Comparison of ENCODE assay signal across 8 cellular contexts in the genomic region with DNA sequence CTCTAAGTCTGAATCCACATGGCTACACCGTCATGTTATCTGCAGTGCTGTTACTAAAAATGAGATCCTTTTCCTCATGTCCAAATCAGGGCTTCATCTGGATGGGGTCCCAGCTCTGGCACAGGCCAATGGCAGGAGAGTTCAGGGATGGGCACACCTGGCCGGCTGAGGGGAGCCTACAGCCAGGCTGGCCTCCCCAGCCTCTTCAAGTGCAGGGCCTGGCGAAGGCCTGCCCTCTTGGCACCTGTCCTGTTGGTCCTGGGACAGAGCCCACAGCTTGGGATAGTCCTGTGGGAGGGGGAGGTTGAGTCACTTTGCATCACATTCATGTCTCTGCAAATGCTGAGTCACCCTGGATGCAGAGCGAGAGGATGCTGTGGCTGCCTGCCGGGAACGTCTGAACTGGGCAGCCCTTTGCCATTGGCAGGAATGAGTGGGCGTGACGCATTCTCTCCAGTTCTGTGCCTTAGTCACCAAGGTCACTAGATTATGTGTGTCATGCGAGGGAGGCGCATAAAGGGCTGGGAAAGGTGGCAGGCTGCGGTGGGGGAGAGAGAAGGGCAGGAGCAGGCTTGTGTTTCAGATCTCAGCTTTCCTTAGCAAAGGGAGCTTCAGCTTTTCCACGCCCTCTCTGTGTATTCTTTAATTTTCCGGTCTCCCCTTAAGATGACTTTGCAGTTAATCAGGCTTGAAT.
DNase-seq lines count a peak whose midpoint lies in the region; ATAC-seq and TF ChIP-seq lines count a peak whose summit lies in the region.

No MANE protein-coding gene starts in this region.

- H3K4me3 Mint-ChIP-seq in activated T-cell treated with anti-CD3 and anti-CD28 coated beads, Interleukin-2, amount 50 U/mL, for 72 hours = no peak overlapping the region

- no peak for TF ChIP-seq CTCF in AG09319 (IDR thresholded peaks at IDR 0.05; ENCODE audit: low read depth, low read length)

- no peaks in the 10 kb centered on the region for H3K4me1 Mint-ChIP-seq in activated T-cell treated with anti-CD3 and anti-CD28 coated beads, Interleukin-2, amount 50 U/mL, for 72 hours (ENCODE audit: low read depth)

- intact Hi-C loops in cardiac septum (cut with DNase I) = loop anchor here (5.0 to 10.0 kb wide), 4 partner anchors 44 to 446 kb away; partner anchors contain the start of gene CDYL
- intact Hi-C loops in posterior cingulate gyrus (cut with DNase I) = loop anchor here (10.0 kb wide), 1 partner anchor 576 kb away; no protein-coding TSS in a partner anchor

- H3K9me3 Mint-ChIP-seq in activated T-cell treated with anti-CD3 and anti-CD28 coated beads, Interleukin-2, amount 50 U/mL, for 72 hours = peaks cover 2 to 8% of the 10 kb centered on the region in 2 donors

- ATAC-seq in activated T-cell treated with anti-CD3 and anti-CD28 coated beads, Interleukin-2, amount 50 U/mL, for 72 hours (replicated peaks in 1 of 2) = peak; percentile 49 to 93
- no peak for ATAC-seq in GM21576 (IDR thresholded peaks at IDR 0.05; ENCODE audit: unreplicated experiment)
- ATAC-seq in GM18520 (IDR thresholded peaks at IDR 0.05; ENCODE audit: unreplicated experiment) = no peak

- peaks cover 22% of the 10 kb centered on the region for H3K27me3 Mint-ChIP-seq in activated T-cell treated with anti-CD3 and anti-CD28 coated beads, Interleukin-2, amount 50 U/mL, for 72 hours (ENCODE audit: low read depth)

- peaks cover 0 to 1% of the 10 kb centered on the region in 2 donors for H3K36me3 Mint-ChIP-seq in activated T-cell treated with anti-CD3 and anti-CD28 coated beads, Interleukin-2, amount 50 U/mL, for 72 hours (ENCODE audit: insufficient read depth in 2 of 2)

- no peak overlapping the region for H3K27ac Mint-ChIP-seq in activated T-cell treated with anti-CD3 and anti-CD28 coated beads, Interleukin-2, amount 50 U/mL, for 72 hours

- peak; percentile 98 for DNase-seq in AG09319 (ENCODE audit: extremely low read depth, low read depth)
- peak; percentile 99 for DNase-seq in HS-5 (ENCODE audit: low read depth)
- peak; percentile 32 to 50 for DNase-seq in activated T-cell treated with anti-CD3 and anti-CD28 coated beads, Interleukin-2, amount 50 U/mL, for 72 hours
- DNase-seq in cardiac septum (ENCODE audit: low spot score) = peak; percentile 94
- peak; percentile 55 to 96 (median 76) for DNase-seq in posterior cingulate gyrus
- DNase-seq in D341Med (ENCODE audit: low spot score) = no peak

Comparison
In these comparisons a context has a peak if more than half of its experiments do, and no peak if none do; other contexts are left out.
1. ATAC-seq: peak in activated T-cell treated with anti-CD3 and anti-CD28 coated beads, Interleukin-2, amount 50 U/mL, for 72 hours (2 of 2); none in GM21576 (single experiment) and GM18520 (single experiment).